10 cellular contexts compared by ENCODE assay signal in the genomic region with DNA sequence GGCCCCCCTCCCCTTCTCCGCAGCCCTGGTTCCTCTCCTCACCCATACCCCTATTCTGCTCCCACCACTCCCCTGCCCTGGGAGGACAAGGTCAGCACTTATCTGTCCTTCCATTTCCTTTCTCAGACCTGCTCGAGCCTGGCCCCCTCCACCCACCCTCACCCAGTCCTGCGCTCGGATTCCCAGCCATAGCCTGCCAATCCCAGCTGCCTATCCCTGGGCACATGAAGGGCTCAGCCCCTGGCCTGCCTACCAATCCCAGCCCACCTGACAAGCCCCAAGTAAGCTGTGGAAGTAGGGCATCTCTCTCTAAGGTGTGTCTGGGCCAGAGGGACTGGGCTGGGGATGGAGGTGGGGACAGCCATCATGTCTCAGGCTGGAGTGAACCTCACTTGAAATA. TPM values are rescaled to one million over a fixed set of nuclear protein-coding genes. Genes with fewer than 3 reads are reported as not detected.
A peak's percentile ranks its signal among the peaks of the same experiment; 100 is the strongest.
DNase-seq lines count a peak whose midpoint lies in the region; ATAC-seq lines count a peak whose summit lies in the region.
"Had no signal": no experiment of that assay in that cellular context is flagged by ENCODE, and none has a peak within 500 bp of the region (broad histone marks: within the 10 kb centered on the region; RNA-seq: fewer than 3 reads in every experiment).

No MANE protein-coding gene starts in this region.

- intact Hi-C loops in left colon (cut with DNase I, micrococcal nuclease) = no loop called here

- ATAC-seq in left colon = peak; percentile 10

- DNase-seq in ELF-1 (ENCODE audit: low read depth, low spot score) (peak; percentile 76), SW480 (ENCODE audit: low spot score) (peak; percentile 91), left colon (no peak), NCI-H82 (lab: John Stamatoyannopoulos, UW) (no peak), T1000 (lab: John Stamatoyannopoulos, UW) (no peak), NCI-H1048 (lab: John Stamatoyannopoulos, UW) (no peak)
- DNase-seq: activated CD4-positive, alpha-beta T cell treated with anti-CD3 and anti-CD28 coated beads, Interleukin-2, amount 10 ng/mL, durations not matched to agents 7 days and 5 days; dermis blood vessel endothelial cell; NCI-H524 treated with DMSO at 0.1 percent for 48 hours had no signal

RNA-seq across cellular contexts. Expression of a gene that starts 5.4 kb away (rescaled TPM):
- total RNA-seq in left colon = under 1 TPM; 0.14 to 0.34 TPM
- total RNA-seq: B cell, dermis blood vessel endothelial cell had no signal

RNA-seq across cellular contexts. Expression of a gene that starts 28.6 kb away (rescaled TPM):
- 1 to 10 TPM in 1 of 2 donors, not detected in 1; 1.1 TPM for total RNA-seq in left colon
- total RNA-seq: dermis blood vessel endothelial cell had no signal

RNA-seq across cellular contexts. Expression of a gene that starts 54.0 kb away (rescaled TPM):
- 10 to 100 TPM; 32.6 to 39.2 TPM for total RNA-seq in left colon

Comparison
In these comparisons a context has a peak if more than half of its experiments do, and no peak if none do; other contexts are left out.
1. DNase-seq: peak in ELF-1 (single experiment) and SW480 (single experiment); none in left colon (0 of 2), NCI-H82 (single experiment), T1000 (single experiment) and NCI-H1048 (single experiment).